8 cellular contexts compared by ENCODE assay signal in the genomic region with DNA sequence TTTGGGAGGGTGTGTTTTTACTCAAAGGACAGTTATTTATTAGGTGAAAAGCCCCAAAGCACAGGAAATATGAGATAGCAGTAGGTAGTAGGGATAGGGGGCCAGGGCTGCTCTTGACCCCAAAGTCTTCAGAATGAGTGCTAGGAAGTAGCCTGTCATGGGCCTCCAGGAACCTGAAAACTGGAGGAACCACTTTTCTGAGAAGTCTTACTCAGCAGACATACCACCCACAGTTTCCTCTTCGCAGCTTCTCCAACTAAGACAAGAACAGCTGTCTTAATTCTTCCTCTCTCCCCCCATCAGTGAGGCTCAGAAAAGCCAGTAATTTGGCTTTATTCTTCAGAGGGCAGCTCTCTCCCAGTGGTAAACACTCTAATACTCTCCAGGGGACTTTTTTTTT.
DNase-seq lines count a peak whose midpoint lies in the region; ATAC-seq and TF ChIP-seq lines count a peak whose summit lies in the region.

No MANE protein-coding gene starts in this region.

- H3K4me2 ChIP-seq in GM23248 (ENCODE audit: unreplicated experiment), result peak overlapping the region; percentile 60
- no peak overlapping the region for H3K4me2 ChIP-seq in parathyroid adenoma (ENCODE audit: low read length)

- H3K27ac ChIP-seq in GM23248 (peak overlapping the region; percentile 86), parathyroid adenoma (peak overlapping the region; percentile 5)

- H3K9me3 ChIP-seq in GM23248 (ENCODE audit: low read depth) (no peaks in the 10 kb centered on the region), parathyroid adenoma (ENCODE audit: control insufficient read depth, low read length) (no peaks in the 10 kb centered on the region)

- H3K27ac Mint-ChIP-seq in central memory CD8-positive, alpha-beta T cell (ENCODE audit: low read depth), result peak overlapping the region; percentile 83

- no peak for TF ChIP-seq CTCF in parathyroid adenoma (IDR thresholded peaks at IDR 0.05)

- H3K9ac ChIP-seq in GM23248, result peak overlapping the region; percentile 61; the same call in 1 of the 2 replicates
- H3K9ac ChIP-seq in parathyroid adenoma, result no peak overlapping the region

- in situ Hi-C loops in GM23248 (cut with MboI), result no loop called here

- no peaks in the 10 kb centered on the region for H3K9me2 ChIP-seq in GM23248 (ENCODE audit: insufficient read depth)

- H3K36me3 Mint-ChIP-seq in central memory CD8-positive, alpha-beta T cell (ENCODE audit: insufficient read depth), result no peaks in the 10 kb centered on the region

- H3K4me3 ChIP-seq in GM23248 (no peak overlapping the region), parathyroid adenoma (ENCODE audit: low read depth, low read length) (no peak overlapping the region)

- H3K27me3 Mint-ChIP-seq in central memory CD8-positive, alpha-beta T cell, result no peaks in the 10 kb centered on the region

- H4K20me1 ChIP-seq in GM23248 (ENCODE audit: insufficient read depth), result no peaks in the 10 kb centered on the region

- ATAC-seq in GM18502 (IDR thresholded peaks at IDR 0.05; ENCODE audit: poor library complexity, unreplicated experiment) (peak; percentile 86), GM18520 (IDR thresholded peaks at IDR 0.05; ENCODE audit: unreplicated experiment) (no peak)
- ATAC-seq in central memory CD8-positive, alpha-beta T cell (replicated peaks; ENCODE audit: extremely low read depth, poor library complexity, severe bottlenecking), result peak; percentile 60

- H3K79me2 ChIP-seq in GM23248 (ENCODE audit: insufficient read depth) (no peaks in the 10 kb centered on the region), parathyroid adenoma (no peaks in the 10 kb centered on the region)

- peaks cover 52% of the 10 kb centered on the region for H3K4me1 Mint-ChIP-seq in central memory CD8-positive, alpha-beta T cell

- 17 to 45% methylated on average over 1 of the region's 1 CpG for WGBS in GM23248 (ENCODE audit: low coverage in 1 of 2, low lambda C conversion rate in 2 of 2, missing lambda C conversion rate in 2 of 2), 2 experiments

- H3F3A ChIP-seq in GM23248 (ENCODE audit: insufficient read depth), result peaks cover 34% of the 10 kb centered on the region

- peaks cover 36% of the 10 kb centered on the region for H3K4me1 ChIP-seq in GM23248 (ENCODE audit: insufficient read depth)
- H3K4me1 ChIP-seq in parathyroid adenoma, result no peaks in the 10 kb centered on the region

- H2AFZ ChIP-seq in GM23248 (peak overlapping the region; percentile 42; the same call in 1 of the 2 replicates), parathyroid adenoma (no peak overlapping the region)

- peak overlapping the region; percentile 35 for H3K4me3 Mint-ChIP-seq in central memory CD8-positive, alpha-beta T cell

- H3K9me3 Mint-ChIP-seq in central memory CD8-positive, alpha-beta T cell, result no peaks in the 10 kb centered on the region

- H3K36me3 ChIP-seq in GM23248 (ENCODE audit: low read depth), result no peaks in the 10 kb centered on the region
- no peaks in the 10 kb centered on the region for H3K36me3 ChIP-seq in parathyroid adenoma (ENCODE audit: control insufficient read depth, insufficient read depth, low read length)

- peak; percentile 56 for DNase-seq in GM23248
- peak; percentile 22 for DNase-seq in NCI-H69 (lab: John Stamatoyannopoulos, UW)
- no peak for DNase-seq in central memory CD8-positive, alpha-beta T cell (ENCODE audit: low spot score in 2 of 2)
- DNase-seq in islet precursor cell, result no peak
- DNase-seq in dermis blood vessel endothelial cell, result no peak

- H3K27me3 ChIP-seq in GM23248 (replicated peaks; ENCODE audit: insufficient read depth) (no peaks in the 10 kb centered on the region), parathyroid adenoma (ENCODE audit: control insufficient read depth, insufficient read depth, low read length) (no peaks in the 10 kb centered on the region)

Comparison
In these comparisons a context has a peak if more than half of its experiments do, and no peak if none do; other contexts are left out.
1. DNase-seq: peak in GM23248 (single experiment) and NCI-H69 (single experiment); none in central memory CD8-positive, alpha-beta T cell (0 of 2), islet precursor cell (single experiment) and dermis blood vessel endothelial cell (single experiment).